8 cellular contexts compared by ENCODE assay signal in the genomic region with DNA sequence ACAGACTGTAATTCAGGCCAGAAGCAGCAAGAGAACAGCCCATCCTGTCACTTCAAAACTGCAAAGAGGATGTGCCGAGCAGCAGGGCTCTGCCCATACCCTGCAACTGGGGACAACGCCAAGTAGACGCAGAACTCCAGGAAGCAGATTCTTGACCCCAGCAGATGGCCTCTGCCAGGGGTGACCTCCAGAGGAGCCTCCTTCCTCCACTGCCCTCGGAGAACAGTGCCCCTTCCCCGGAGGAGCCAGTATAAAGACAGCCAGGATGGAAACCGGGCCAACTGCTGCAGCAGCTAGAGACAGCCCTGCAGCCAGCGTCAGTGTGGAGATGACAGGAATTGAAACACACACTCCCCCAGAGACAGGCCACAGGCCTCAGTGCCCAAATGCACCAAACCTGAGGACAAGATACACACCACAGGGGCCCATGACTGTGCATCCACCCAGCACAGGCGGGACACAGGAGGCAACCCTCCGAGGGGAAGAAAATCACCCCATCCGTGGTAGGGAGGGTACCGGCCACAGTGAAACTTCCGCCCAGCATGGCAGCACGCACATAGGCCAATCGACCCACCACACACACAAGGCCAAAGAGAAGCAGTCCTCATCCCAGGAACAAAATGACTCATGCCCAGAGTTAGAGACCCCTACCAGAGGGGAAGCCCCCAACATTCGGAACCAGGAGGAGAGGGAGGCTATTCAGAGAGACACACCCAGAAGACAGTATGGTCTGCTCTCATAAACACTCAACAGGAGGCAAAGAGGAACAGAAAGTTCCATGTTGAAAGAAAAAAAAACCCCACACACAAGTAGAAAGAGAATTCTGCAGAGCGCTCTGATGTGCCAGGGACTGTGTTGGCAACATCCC. TPM values are rescaled to one million over a fixed set of nuclear protein-coding genes. Genes with fewer than 3 reads are reported as not detected.
DNase-seq lines count a peak whose midpoint lies in the region; ATAC-seq, FAIRE-seq and TF ChIP-seq lines count a peak whose summit lies in the region.

No MANE protein-coding gene starts in this region.

- TF ChIP-seq CTCF in AG09309 (IDR thresholded peaks at IDR 0.05; ENCODE audit: control insufficient read depth, insufficient read depth, low read depth, low read length, missing control alignments) (no peak), kidney (IDR thresholded peaks at IDR 0.05; ENCODE audit: borderline replicate concordance, extremely low read depth, insufficient read depth) (no peak), transverse colon (IDR thresholded peaks at IDR 0.05) (no peak)

- H3K27me3 ChIP-seq in transverse colon (no peaks in the 10 kb centered on the region), H7 (ENCODE audit: control insufficient read depth, insufficient read depth, low read length) (peaks cover 32% of the 10 kb centered on the region)

- H3K4me1 ChIP-seq in kidney (ENCODE audit: control insufficient read depth in 1 of 2, insufficient read depth in 1 of 2, low read depth in 1 of 2, low read length in 2 of 2) (peaks cover 34 to 61% of the 10 kb centered on the region in 2 donors), transverse colon (peaks cover 59 to 85% (median 77%) of the 10 kb centered on the region in 4 donors)

- in situ Hi-C loops in transverse colon (cut with MboI; ENCODE audit: low pct_ligation_motif_present in 1 of 4, low pct_unique_long_range_greater_than_20kb in 1 of 4, low sequenced_read_pairs in 3 of 4), result loop anchor here in 1 of 4 donors (10.0 kb wide), 1 partner anchor 116 kb away; no protein-coding TSS in a partner anchor

- no peak for FAIRE-seq in kidney (lab: Jason Lieb, UNC)

- 22% methylated on average over 16 of the region's 16 CpGs; no CpG with 5 or more reads in 1 of the 2 donors for WGBS in transverse colon (ENCODE audit: low coverage in 1 of 2), 2 donors

- ATAC-seq in GM19023 (IDR thresholded peaks at IDR 0.05; ENCODE audit: unreplicated experiment), result peak; percentile 61
- ATAC-seq in HG03432 (IDR thresholded peaks at IDR 0.05; ENCODE audit: unreplicated experiment), result peak; percentile 52

- no peak for TF ChIP-seq EP300 in transverse colon (IDR thresholded peaks at IDR 0.05; ENCODE audit: low read depth)

- no peak for TF ChIP-seq POLR2A in transverse colon (IDR thresholded peaks at IDR 0.05)

- H3K4me3 ChIP-seq in AG09309 (ENCODE audit: control insufficient read depth, low read depth, low read length) (peak overlapping the region; percentile 25), kidney (ENCODE audit: low read length in 2 of 2) (peak overlapping the region; percentile 2 to 6), transverse colon (peak overlapping the region in 2 of 4 donors; percentile 19 to 75), H7 (ENCODE audit: insufficient read depth, low read depth, low read length) (no peak overlapping the region)

- intact Hi-C loops in kidney (cut with DNase I) (loop anchor here (10.0 kb wide), 1 partner anchor 116 kb away; no protein-coding TSS in a partner anchor), transverse colon (cut with DNase I; ENCODE audit: low total_unique reads) (loop anchor here (10.0 kb wide), 1 partner anchor 146 kb away; no protein-coding TSS in a partner anchor)

- H3K27ac ChIP-seq in kidney (ENCODE audit: low read depth in 2 of 2, low read length in 2 of 2) (peak overlapping the region; percentile 35 to 58), transverse colon (peak overlapping the region; percentile 96 to 100 (median 97))

- DNase-seq in AG09309 (ENCODE audit: low read depth), result no peak
- peak; percentile 42 to 51 for DNase-seq in activated T-cell treated with anti-CD3 and anti-CD28 coated beads, Interleukin-2, amount 50 U/mL, for 48 hours
- no peak for DNase-seq in kidney
- DNase-seq in transverse colon, result peak; percentile 57
- no peak for DNase-seq in H7
- no peak for DNase-seq in NCI-H1105 (lab: John Stamatoyannopoulos, UW)

- H3K9me3 ChIP-seq in kidney (ENCODE audit: control insufficient read depth in 1 of 2, low read length in 2 of 2) (no peaks in the 10 kb centered on the region), transverse colon (no peaks in the 10 kb centered on the region)

- peak overlapping the region in 1 of 2 donors; percentile 43 for H3K9ac ChIP-seq in kidney (ENCODE audit: low read length in 2 of 2)

- H3K36me3 ChIP-seq in kidney (ENCODE audit: control insufficient read depth in 1 of 2, insufficient read depth in 2 of 2, low read length in 2 of 2) (no peaks in the 10 kb centered on the region), transverse colon (peaks cover 0 to under 1% (median 0%) of the 10 kb centered on the region in 4 donors), H7 (replicated peaks; ENCODE audit: control insufficient read depth, insufficient read depth, low read length) (no peaks in the 10 kb centered on the region)

RNA-seq across cellular contexts. Expression of gene AHNAK, which starts 5.6 kb away (rescaled TPM):
- total RNA-seq in kidney (700 TPM), transverse colon (1,000 to 10,000 TPM in 1 of 4 donors, 100 to 1,000 TPM in 3; 561 to 1,032 (median 742) TPM)
- polyA plus RNA-seq in kidney (ENCODE audit: insufficient read depth, low read depth, low replicate concordance), result 36.6 TPM
- total RNA-seq in H7 (2014; rRNA removed; shearing (Covaris generic)), result 8.3 and 11.2 TPM in 2 replicates

RNA-seq across cellular contexts. Expression of gene EEF1G, which starts 32.7 kb away (rescaled TPM):
- total RNA-seq in kidney, result 1,136 TPM
- polyA plus RNA-seq in kidney (ENCODE audit: insufficient read depth, low read depth, low replicate concordance), result 1,809 TPM
- 1,000 to 10,000 TPM in 3 of 4 donors, 100 to 1,000 TPM in 1; 337 to 1,276 (median 1,207) TPM for total RNA-seq in transverse colon
- 1,781 and 1,948 TPM in 2 replicates for total RNA-seq in H7 (2014; rRNA removed; shearing (Covaris generic))

RNA-seq across cellular contexts. Expression of gene TUT1, which starts 50.3 kb away (rescaled TPM):
- 29.5 TPM for total RNA-seq in kidney
- polyA plus RNA-seq in kidney (ENCODE audit: insufficient read depth, low read depth, low replicate concordance), result 18.7 TPM
- 10 to 100 TPM in 2 of 4 donors, 1 to 10 TPM in 2; 6.0 to 12.4 (median 9.8) TPM for total RNA-seq in transverse colon
- total RNA-seq in H7 (2014; rRNA removed; shearing (Covaris generic)), result 25.8 and 29.4 TPM in 2 replicates

Comparison
In these comparisons a context has a peak if more than half of its experiments do, and no peak if none do; other contexts are left out.
1. DNase-seq: peak in activated T-cell treated with anti-CD3 and anti-CD28 coated beads, Interleukin-2, amount 50 U/mL, for 48 hours (2 of 2) and transverse colon (single experiment); none in AG09309 (single experiment), kidney (single experiment), H7 (single experiment) and NCI-H1105 (single experiment).
2. RNA of gene AHNAK, which starts 5.6 kb away (total RNA-seq): 561 to 1,032 TPM in transverse colon and 700 TPM in kidney (single experiment); 8.3 to 11.2 TPM in H7; every median in the first group is over 10 times any median in the second.